17 cellular contexts compared by ENCODE assay signal in the genomic region with DNA sequence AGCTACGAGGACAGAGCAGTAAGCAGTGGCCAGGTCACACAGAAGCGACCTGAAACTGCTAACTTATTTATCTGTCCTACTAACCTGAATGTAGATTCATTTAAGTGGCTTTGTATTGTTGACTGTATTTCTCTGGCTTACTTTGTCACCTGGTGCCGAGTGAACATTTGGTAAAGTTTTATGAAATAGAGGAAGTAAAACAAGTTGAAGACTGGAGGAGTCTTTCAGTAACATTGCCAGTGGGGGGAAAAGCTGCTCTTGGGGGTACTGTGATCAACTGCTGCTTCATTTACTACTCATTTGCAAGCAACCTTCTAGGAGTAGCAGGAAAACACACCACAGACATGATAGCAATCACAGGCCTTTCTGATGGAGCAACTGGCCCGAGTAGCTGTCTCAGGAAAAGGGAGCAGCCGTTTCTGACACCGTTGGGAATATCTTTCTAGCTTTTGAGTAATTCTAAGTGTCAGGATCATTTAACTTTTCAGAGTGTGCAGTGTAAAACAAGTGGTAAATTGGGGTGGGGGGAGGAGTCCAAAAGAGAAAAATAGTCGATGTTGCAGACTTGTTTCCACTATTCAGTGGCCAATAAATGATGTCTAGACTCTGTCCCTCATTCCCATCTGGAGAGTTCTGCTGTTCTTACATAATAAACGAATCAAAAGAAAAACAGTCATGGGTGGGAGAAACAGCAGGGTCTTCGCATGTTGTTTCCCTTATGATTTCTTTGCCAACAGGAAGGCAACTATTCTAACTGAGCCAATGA.
"Had no signal": no experiment of that assay in that cellular context is flagged by ENCODE, and none has a peak within 500 bp of the region (broad histone marks: within the 10 kb centered on the region; RNA-seq: fewer than 3 reads in every experiment).

No MANE protein-coding gene starts in this region.

- ATAC-seq: body of pancreas; left colon; lower lobe of right lung; stimulated activated effector memory CD8-positive, alpha-beta T cell treated with anti-CD3 and anti-CD28 coated beads, Interleukin-12 subunit alpha, Interleukin-12 subunit beta, amount 100 ng/mL, for 72 hours had no signal

- H3K27me3 Mint-ChIP-seq: activated CD4-positive, alpha-beta T cell treated with anti-CD3 and anti-CD28 coated beads, Interleukin-2, amount 10 ng/mL, durations not matched to agents 7 days and 5 days had no signal

- H3K36me3 Mint-ChIP-seq: activated naive CD8-positive, alpha-beta T cell; stimulated activated effector memory CD8-positive, alpha-beta T cell treated with anti-CD3 and anti-CD28 coated beads, Interleukin-12 subunit alpha, Interleukin-12 subunit beta, amount 100 ng/mL, for 72 hours had no signal

- H3K4me1 Mint-ChIP-seq: activated CD4-positive, alpha-beta T cell treated with anti-CD3 and anti-CD28 coated beads, Interleukin-2, amount 10 ng/mL, durations not matched to agents 7 days and 5 days; stimulated activated effector memory CD8-positive, alpha-beta T cell treated with anti-CD3 and anti-CD28 coated beads, Interleukin-12 subunit alpha, Interleukin-12 subunit beta, amount 100 ng/mL, for 72 hours had no signal

- H3K27ac ChIP-seq: body of pancreas, colonic mucosa, lower lobe of right lung, neutrophil, thyroid gland had no signal

- H3K4me3 ChIP-seq: body of pancreas, colonic mucosa, lower lobe of right lung, thyroid gland had no signal

- H3K36me3 ChIP-seq: colonic mucosa, lower lobe of right lung, neutrophil, thyroid gland had no signal

- H3K4me1 ChIP-seq: body of pancreas, colonic mucosa, lower lobe of right lung, thyroid gland had no signal

- H3K4me3 Mint-ChIP-seq: activated CD4-positive, alpha-beta T cell treated with anti-CD3 and anti-CD28 coated beads, Interleukin-2, amount 10 ng/mL, durations not matched to agents 7 days and 5 days; activated naive CD8-positive, alpha-beta T cell; stimulated activated effector memory CD8-positive, alpha-beta T cell treated with anti-CD3 and anti-CD28 coated beads, Interleukin-12 subunit alpha, Interleukin-12 subunit beta, amount 100 ng/mL, for 72 hours had no signal

- H3K27ac Mint-ChIP-seq: activated CD4-positive, alpha-beta T cell treated with anti-CD3 and anti-CD28 coated beads, Interleukin-2, amount 10 ng/mL, durations not matched to agents 7 days and 5 days; activated naive CD8-positive, alpha-beta T cell; stimulated activated effector memory CD8-positive, alpha-beta T cell treated with anti-CD3 and anti-CD28 coated beads, Interleukin-12 subunit alpha, Interleukin-12 subunit beta, amount 100 ng/mL, for 72 hours had no signal

- H3K9me3 Mint-ChIP-seq: stimulated activated effector memory CD8-positive, alpha-beta T cell treated with anti-CD3 and anti-CD28 coated beads, Interleukin-12 subunit alpha, Interleukin-12 subunit beta, amount 100 ng/mL, for 72 hours had no signal

- DNase-seq: activated CD4-positive, alpha-beta T cell treated with anti-CD3 and anti-CD28 coated beads, Interleukin-2, amount 10 ng/mL, durations not matched to agents 7 days and 5 days; activated CD4-positive, CD25-positive, alpha-beta regulatory T cell; activated gamma-delta T cell treated with Interleukin-2 at 50 U/mL for 16 hours; amniotic stem cell; body of pancreas; central memory CD4-positive, alpha-beta T cell; colonic mucosa; left colon; lower lobe of right lung; posterior cingulate gyrus; retina; stimulated activated CD4-positive, alpha-beta T cell treated with anti-CD3 and anti-CD28 coated beads, Interleukin-12 subunit alpha, Interleukin-12 subunit beta, amount 100 ng/mL, for 4 hours; stimulated activated CD4-positive, alpha-beta T cell treated with anti-CD3 and anti-CD28 coated beads, Interleukin-2, amount 100 ng/mL, for 24 hours; thyroid gland had no signal

- H3K9me3 ChIP-seq: body of pancreas, colonic mucosa, lower lobe of right lung, neutrophil, thyroid gland had no signal

- H3K27me3 ChIP-seq: body of pancreas, colonic mucosa, neutrophil, thyroid gland had no signal
